Comparison of ENCODE assay signal across 15 cellular contexts in genomic region chr2:234411793-234412192, GRCh38.
DNase-seq lines count a peak whose midpoint lies in the region; ATAC-seq, FAIRE-seq and TF ChIP-seq lines count a peak whose summit lies in the region.
"Had no signal": no experiment of that assay in that cellular context is flagged by ENCODE, and none has a peak within 500 bp of the region (broad histone marks: within the 10 kb centered on the region; RNA-seq: fewer than 3 reads in every experiment).

No MANE protein-coding gene starts in this region.

- FAIRE-seq in keratinocyte (lab: Jason Lieb, UNC) = peak; percentile 5
- FAIRE-seq: GM12891, small intestine had no signal

- POLR2A ChIA-PET in SK-N-SH (lab: Yijun Ruan, JAX) = no interaction called here

- dilution Hi-C loops in keratinocyte (cut with MboI; ENCODE audit: extremely low pct_ligation_motif_present, low sequenced_read_pairs) = no loop called here

- H3K27me3 ChIP-seq in keratinocyte (ENCODE audit: control insufficient read depth, extremely low read depth, insufficient read depth, low read length) (no peaks in the 10 kb centered on the region), right cardiac atrium (ENCODE audit: control insufficient read depth, insufficient read depth) (no peaks in the 10 kb centered on the region), SK-N-SH (ENCODE audit: insufficient read depth) (no peaks in the 10 kb centered on the region)

- no peaks in the 10 kb centered on the region for H3K9me1 ChIP-seq in keratinocyte (ENCODE audit: control insufficient read depth, extremely low read depth, insufficient read depth, low read length)

- H4K20me1 ChIP-seq in keratinocyte (ENCODE audit: control insufficient read depth, extremely low read depth, insufficient read depth, low read length) (no peaks in the 10 kb centered on the region), SK-N-SH (ENCODE audit: insufficient read depth) (no peaks in the 10 kb centered on the region)

- no peaks in the 10 kb centered on the region for H3F3A ChIP-seq in SK-N-SH (replicated peaks; ENCODE audit: insufficient read depth)

- no peak overlapping the region for H3K9ac ChIP-seq in keratinocyte (ENCODE audit: control insufficient read depth, extremely low read depth, insufficient read depth, low read length)
- H3K9ac ChIP-seq in SK-N-SH = no peak overlapping the region

- H3K36me3 ChIP-seq in keratinocyte (ENCODE audit: control insufficient read depth in 2 of 2, extremely low read depth in 1 of 2, insufficient read depth in 2 of 2, low read length in 2 of 2) (no peaks in the 10 kb centered on the region), SK-N-SH (replicated peaks in 1 of 2; ENCODE audit: control insufficient read depth in 1 of 2, insufficient read depth in 2 of 2, low read length in 1 of 2) (no peaks in the 10 kb centered on the region)

- no peak overlapping the region for H2AFZ ChIP-seq in keratinocyte (ENCODE audit: control insufficient read depth, low read length)
- no peak overlapping the region for H2AFZ ChIP-seq in SK-N-SH (ENCODE audit: low read depth)

- DNase-seq in keratinocyte (ENCODE audit: low read depth, low spot score) = no peak
- DNase-seq in right cardiac atrium = no peak
- DNase-seq in SK-N-SH = no peak
- no peak for DNase-seq in activated CD4-positive, alpha-beta T cell treated with anti-CD3 and anti-CD28 coated beads for 4 hours
- DNase-seq in NCI-H1436 treated with DMSO at 0.1 percent for 48 hours (lab: John Stamatoyannopoulos, UW) = no peak
- DNase-seq: activated CD4-positive, alpha-beta T cell treated with anti-CD3 and anti-CD28 coated beads for 36 hours; activated naive CD8-positive, alpha-beta T cell treated with anti-CD3 and anti-CD28 coated beads for 36 hours; CD4-positive, CD25-positive, alpha-beta regulatory T cell; dermis blood vessel endothelial cell; NCI-H2029; small intestine had no signal

- ATAC-seq in GM18520 (IDR thresholded peaks at IDR 0.05; ENCODE audit: unreplicated experiment) (peak; percentile 85), GM21576 (IDR thresholded peaks at IDR 0.05; ENCODE audit: unreplicated experiment) (peak; percentile 93), HG03108 (IDR thresholded peaks at IDR 0.05; ENCODE audit: unreplicated experiment) (peak; percentile 92), right cardiac atrium (no peak)
- ATAC-seq: activated CD4-positive, alpha-beta T cell treated with anti-CD3 and anti-CD28 coated beads for 36 hours had no signal

- TF ChIP-seq RAD21 in SK-N-SH (IDR thresholded peaks at IDR 0.05; ENCODE audit: low read length) = no peak

- CTCF ChIA-PET in SK-N-SH (lab: Yijun Ruan, JAX) = interaction anchor here (0.8 to 2.8 kb wide), 3 partner anchors 8 to 276 kb away, joined by 3 to 8 read pairs (median 3); no protein-coding TSS in a partner anchor

- no peaks in the 10 kb centered on the region for H3K9me2 ChIP-seq in SK-N-SH

- no peak overlapping the region for H3K27ac ChIP-seq in keratinocyte (ENCODE audit: control insufficient read depth, insufficient read depth, low read length)
- no peak overlapping the region for H3K27ac ChIP-seq in right cardiac atrium (ENCODE audit: low read length)
- no peak overlapping the region for H3K27ac ChIP-seq in SK-N-SH (ENCODE audit: low read depth in 2 of 2, low read length in 1 of 2)

- H3K79me2 ChIP-seq in keratinocyte (ENCODE audit: control insufficient read depth, insufficient read depth, low read length) = no peaks in the 10 kb centered on the region
- no peaks in the 10 kb centered on the region for H3K79me2 ChIP-seq in SK-N-SH (ENCODE audit: insufficient read depth)

- no peak for TF ChIP-seq EP300 in SK-N-SH (IDR thresholded peaks at IDR 0.05; ENCODE audit: borderline replicate concordance in 1 of 2, low read depth in 1 of 2, low read length in 1 of 2)

- intact Hi-C loops in right cardiac atrium (cut with DNase I) = no loop called here

- TF ChIP-seq CTCF in keratinocyte (optimal IDR thresholded peaks at IDR 0.05 in 1 of 3, IDR thresholded peaks at IDR 0.05 in 1 of 3, conservative IDR thresholded peaks at IDR 0.05 in 1 of 3; ENCODE audit: extremely low read depth in 1 of 3, insufficient read depth in 2 of 3, low read length in 3 of 3) (no peak), SK-N-SH (IDR thresholded peaks at IDR 0.05) (no peak)

- no peaks in the 10 kb centered on the region for H3K9me3 ChIP-seq in keratinocyte (ENCODE audit: control insufficient read depth, low read depth, low read length)
- H3K9me3 ChIP-seq in right cardiac atrium (ENCODE audit: control insufficient read depth, low read length) = no peaks in the 10 kb centered on the region
- H3K9me3 ChIP-seq in SK-N-SH = no peaks in the 10 kb centered on the region

- H3K4me3 ChIP-seq in keratinocyte (ENCODE audit: control insufficient read depth in 2 of 3, extremely low read depth in 1 of 3, insufficient read depth in 2 of 3, low read depth in 1 of 3, low read length in 3 of 3) = no peak overlapping the region
- no peak overlapping the region for H3K4me3 ChIP-seq in right cardiac atrium (ENCODE audit: low read length)
- no peak overlapping the region for H3K4me3 ChIP-seq in SK-N-SH (ENCODE audit: low read depth in 2 of 2, low read length in 1 of 2)

- H3K4me2 ChIP-seq in keratinocyte (ENCODE audit: control insufficient read depth, extremely low read depth, insufficient read depth, low read depth, low read length) = no peak overlapping the region
- H3K4me2 ChIP-seq in SK-N-SH = no peak overlapping the region

- WGBS in right cardiac atrium = 94% methylated on average over 4 of the region's 4 CpGs
- WGBS in SK-N-SH (ENCODE audit: low lambda C conversion rate) = 69% methylated on average over 4 of the region's 4 CpGs

- H3K4me1 ChIP-seq in keratinocyte (ENCODE audit: control insufficient read depth, extremely low read depth, insufficient read depth, low read length) = peaks cover 17% of the 10 kb centered on the region
- H3K4me1 ChIP-seq in right cardiac atrium (ENCODE audit: control insufficient read depth, insufficient read depth, low read length) = no peaks in the 10 kb centered on the region
- no peaks in the 10 kb centered on the region; a peak in 1 of 4 replicates for H3K4me1 ChIP-seq in SK-N-SH (ENCODE audit: control insufficient read depth in 1 of 2, insufficient read depth in 2 of 2, low read depth in 1 of 2, low read length in 1 of 2)

TF ChIP-seq in SK-N-SH, 30 proteins besides CTCF, POLR2A, EP300 and RAD21:
- TF ChIP-seq SIN3A (IDR thresholded peaks at IDR 0.05; ENCODE audit: borderline replicate concordance, low read depth, low read length) (no peak), RCOR1 (IDR thresholded peaks at IDR 0.05; ENCODE audit: low read length) (no peak)
TF ChIP-seq in SK-N-SH: peak in this region for 0.

Comparison
In these comparisons a context has a peak if more than half of its experiments do, and no peak if none do; other contexts are left out.
1. ATAC-seq: peak in GM18520 (single experiment), GM21576 (single experiment) and HG03108 (single experiment); none in right cardiac atrium (0 of 2).